11 cellular contexts compared by ENCODE assay signal in genomic region chr6:53043626-53044025, GRCh38. TPM values are rescaled to one million over a fixed set of nuclear protein-coding genes. Genes with fewer than 3 reads are reported as not detected.
DNase-seq lines count a peak whose midpoint lies in the region; ATAC-seq and TF ChIP-seq lines count a peak whose summit lies in the region.
"Had no signal": no experiment of that assay in that cellular context is flagged by ENCODE, and none has a peak within 500 bp of the region (broad histone marks: within the 10 kb centered on the region; RNA-seq: fewer than 3 reads in every experiment).

No MANE protein-coding gene starts in this region.

- H3K27me3 Mint-ChIP-seq in CD4-positive, alpha-beta memory T cell, result no peaks in the 10 kb centered on the region

- no peak overlapping the region for H3K9ac ChIP-seq in PC-3 (ENCODE audit: low read length)
- no peak overlapping the region for H3K9ac ChIP-seq in trophoblast cell (ENCODE audit: low read length)

- H4K8ac ChIP-seq in trophoblast cell (ENCODE audit: low read depth, low read length), result no peak overlapping the region

- no peak overlapping the region for H2BK120ac ChIP-seq in trophoblast cell (ENCODE audit: insufficient read depth, low read length, poor library complexity)

- POLR2A ChIA-PET in PC-3 (lab: Charles Lee; ENCODE audit: unreplicated experiment), result interaction anchor here (0.5 to 0.6 kb wide), 3 partner anchors 371 to 810 kb away, joined by 3 read pairs; no protein-coding TSS in a partner anchor
- POLR2A ChIA-PET in CD4-positive, alpha-beta memory T cell (lab: Charles Lee; ENCODE audit: partially characterized antibody), result no interaction called here

- no peak overlapping the region for H3K4me3 ChIP-seq in PC-3 (ENCODE audit: low read length)
- no peak overlapping the region for H3K4me3 ChIP-seq in trophoblast cell (ENCODE audit: low read depth, low read length)
- H3K4me3 ChIP-seq in CD4-positive, alpha-beta memory T cell (ENCODE audit: low read length in 2 of 2), result no peak overlapping the region
- H3K4me3 ChIP-seq in uterus, result no peak overlapping the region
- H3K4me3 ChIP-seq: prostate gland, upper lobe of left lung had no signal

- no peaks in the 10 kb centered on the region for H3K9me2 ChIP-seq in PC-3 (replicated peaks; ENCODE audit: low read length)

- DNase-seq in ELF-1 (ENCODE audit: low read depth, low spot score) (peak; percentile 9), PC-3 (peak; percentile 74), fibroblast of peridontal ligament (ENCODE audit: extremely low read depth) (peak; percentile 49), trophoblast cell (no peak), amniotic stem cell (lab: John Stamatoyannopoulos, UW) (no peak), uterus (no peak), mucosa of gallbladder (ENCODE audit: low spot score) (no peak)
- DNase-seq in CD4-positive, alpha-beta memory T cell, result no peak
- DNase-seq: NCI-H1436 had no signal

- no peak overlapping the region for H3K4me3 Mint-ChIP-seq in CD4-positive, alpha-beta memory T cell

- H3K9me3 ChIP-seq in PC-3 (ENCODE audit: low read length) (no peaks in the 10 kb centered on the region), trophoblast cell (ENCODE audit: insufficient read depth, low read depth, low read length) (peaks cover 2% of the 10 kb centered on the region), uterus (no peaks in the 10 kb centered on the region)
- H3K9me3 ChIP-seq in CD4-positive, alpha-beta memory T cell (ENCODE audit: control insufficient read depth in 1 of 2, low read length in 2 of 2), result no peaks in the 10 kb centered on the region
- H3K9me3 ChIP-seq: prostate gland, upper lobe of left lung had no signal

- no peak overlapping the region for H4K12ac ChIP-seq in trophoblast cell (ENCODE audit: low read depth, low read length)

- no peak overlapping the region for H3K23ac ChIP-seq in trophoblast cell (ENCODE audit: low read length)

- H3K36me3 Mint-ChIP-seq in CD4-positive, alpha-beta memory T cell, result peaks cover 30 to 33% of the 10 kb centered on the region in 2 donors

- peak overlapping the region in 1 of 7 donors; percentile 61 for H3K27ac Mint-ChIP-seq in CD4-positive, alpha-beta memory T cell

- no peak overlapping the region for H2AFZ ChIP-seq in PC-3 (ENCODE audit: low read length)
- no peak overlapping the region for H2AFZ ChIP-seq in trophoblast cell (ENCODE audit: insufficient read depth, low read length, poor library complexity)

- H3K4me1 ChIP-seq in PC-3 (ENCODE audit: insufficient read depth, low read length), result peaks cover 49% of the 10 kb centered on the region
- peaks cover 8% of the 10 kb centered on the region in 2 experiments for H3K4me1 ChIP-seq in trophoblast cell (ENCODE audit: control insufficient read depth in 1 of 2, insufficient read depth in 2 of 2, low read length in 2 of 2)
- peaks cover 11% of the 10 kb centered on the region for H3K4me1 ChIP-seq in CD4-positive, alpha-beta memory T cell (ENCODE audit: insufficient read depth, low read length)
- no peaks in the 10 kb centered on the region for H3K4me1 ChIP-seq in uterus
- H3K4me1 ChIP-seq: prostate gland had no signal

- no peak overlapping the region for H3K18ac ChIP-seq in trophoblast cell (ENCODE audit: low read length)

- H3K9me3 Mint-ChIP-seq in CD4-positive, alpha-beta memory T cell, result no peaks in the 10 kb centered on the region

- no peak overlapping the region for H4K91ac ChIP-seq in trophoblast cell (ENCODE audit: low read depth, low read length)

- no peak overlapping the region for H2BK5ac ChIP-seq in trophoblast cell (ENCODE audit: low read depth, low read length, poor library complexity)

- TF ChIP-seq POLR2A in uterus (IDR thresholded peaks at IDR 0.05), result no peak

- H2AK5ac ChIP-seq in trophoblast cell (ENCODE audit: low read length), result no peak overlapping the region

- no peaks in the 10 kb centered on the region for H4K20me1 ChIP-seq in PC-3 (ENCODE audit: low read length)

- H3K4me2 ChIP-seq in PC-3 (ENCODE audit: low read length) (peak overlapping the region; percentile 47), trophoblast cell (ENCODE audit: low read length) (peak overlapping the region; percentile 30)

- H3K27me3 ChIP-seq in PC-3 (ENCODE audit: low read length) (no peaks in the 10 kb centered on the region), trophoblast cell (ENCODE audit: insufficient read depth, low read length) (no peaks in the 10 kb centered on the region), uterus (no peaks in the 10 kb centered on the region)
- H3K27me3 ChIP-seq in CD4-positive, alpha-beta memory T cell (ENCODE audit: insufficient read depth, low read length), result no peaks in the 10 kb centered on the region
- H3K27me3 ChIP-seq: upper lobe of left lung had no signal

- ATAC-seq in PC-3, result peak; percentile 26

- peaks cover 7% of the 10 kb centered on the region for H3F3A ChIP-seq in PC-3 (ENCODE audit: low read length, unreplicated experiment)

- intact Hi-C loops in PC-3 (cut with micrococcal nuclease), result no loop called here
- intact Hi-C loops in CD4-positive, alpha-beta memory T cell (cut with micrococcal nuclease), result no loop called here
- intact Hi-C loops in uterus (cut with DNase I; ENCODE audit: low total_unique reads), result no loop called here

- H3K14ac ChIP-seq in trophoblast cell (ENCODE audit: low read length), result no peak overlapping the region

- H3K27ac ChIP-seq in PC-3 (ENCODE audit: low read length), result peak overlapping the region; percentile 54
- H3K27ac ChIP-seq in trophoblast cell (ENCODE audit: low read depth, low read length), result no peak overlapping the region
- H3K27ac ChIP-seq in CD4-positive, alpha-beta memory T cell (ENCODE audit: low read depth, low read length), result no peak overlapping the region
- no peak overlapping the region for H3K27ac ChIP-seq in uterus
- H3K27ac ChIP-seq: prostate gland, upper lobe of left lung had no signal

- H3K4me1 Mint-ChIP-seq in CD4-positive, alpha-beta memory T cell, result peaks cover 11 to 21% (median 18%) of the 10 kb centered on the region in 4 donors

- H2BK12ac ChIP-seq in trophoblast cell (ENCODE audit: low read length), result no peak overlapping the region

- H3K4ac ChIP-seq in trophoblast cell (ENCODE audit: low read depth, low read length), result no peak overlapping the region

- no peak for TF ChIP-seq CTCF in PC-3 (conservative IDR thresholded peaks at IDR 0.05; ENCODE audit: low read depth, low read length)
- no peak for TF ChIP-seq CTCF in uterus (IDR thresholded peaks at IDR 0.05)

- BruUV-seq in PC-3 (replicated peaks; lab: Mats Ljungman, UMichigan), result no TSS peak

- CTCF ChIA-PET in PC-3 (lab: Charles Lee), result interaction anchor here (0.6 kb wide), 1 partner anchor 211 kb away, joined by 6 read pairs; no protein-coding TSS in a partner anchor
- CTCF ChIA-PET in CD4-positive, alpha-beta memory T cell (lab: Charles Lee; ENCODE audit: partially characterized antibody), result no interaction called here

- H3K79me1 ChIP-seq in trophoblast cell (ENCODE audit: low read length), result no peaks in the 10 kb centered on the region

- peaks cover 15% of the 10 kb centered on the region for H3K36me3 ChIP-seq in PC-3 (ENCODE audit: low read depth, low read length)
- H3K36me3 ChIP-seq in trophoblast cell (ENCODE audit: control insufficient read depth in 1 of 2, insufficient read depth in 2 of 2, low read length in 2 of 2), result peaks cover 8 to 22% of the 10 kb centered on the region in 2 experiments
- peaks cover 22% of the 10 kb centered on the region for H3K36me3 ChIP-seq in CD4-positive, alpha-beta memory T cell (ENCODE audit: insufficient read depth, low read length)
- H3K36me3 ChIP-seq in uterus, result no peaks in the 10 kb centered on the region
- H3K36me3 ChIP-seq: prostate gland had no signal

- 0 out of 2 replicates have a peak, but pooled peaks cover 12% of the 10 kb centered on the region for H3K79me2 ChIP-seq in PC-3 (ENCODE audit: low read length)
- H3K79me2 ChIP-seq in trophoblast cell (ENCODE audit: control insufficient read depth, insufficient read depth, low read length, poor library complexity), result no peaks in the 10 kb centered on the region

RNA-seq across cellular contexts. Expression of gene CILK1, which starts 18.0 kb away (rescaled TPM):
- total RNA-seq in PC-3 (2014; rRNA removed) (8.5 and 9.7 TPM in 2 replicates), uterus (10 to 100 TPM in 3 of 4 donors, 1 to 10 TPM in 1; 9.9 to 18.2 (median 12.9) TPM), mucosa of gallbladder (14.7 TPM)
- polyA plus RNA-seq in trophoblast cell (2013), result 17.1 and 17.2 TPM in 2 replicates
- total RNA-seq in CD4-positive, alpha-beta memory T cell, result 10 to 100 TPM; 12.8 to 12.9 TPM
- polyA plus RNA-seq in CD4-positive, alpha-beta memory T cell, result 1 to 10 TPM; 3.3 to 4.7 TPM

RNA-seq across cellular contexts. Expression of gene FBXO9, which starts 21.6 kb away (rescaled TPM):
- total RNA-seq in PC-3 (2014; rRNA removed) (30.3 and 54.6 TPM in 2 replicates), uterus (100 to 1,000 TPM in 1 of 4 donors, 10 to 100 TPM in 3; 13.8 to 138 (median 34.4) TPM), mucosa of gallbladder (88.1 TPM)
- polyA plus RNA-seq in trophoblast cell (2013), result 56.4 and 57.2 TPM in 2 replicates
- 100 to 1,000 TPM; 126 to 136 TPM for total RNA-seq in CD4-positive, alpha-beta memory T cell
- 10 to 100 TPM; 56.2 to 61.1 TPM for polyA plus RNA-seq in CD4-positive, alpha-beta memory T cell

RNA-seq across cellular contexts. Expression of gene GSTA4, which starts 48.5 kb away (rescaled TPM):
- total RNA-seq in PC-3 (2014; rRNA removed) (10.1 and 20.9 TPM in 2 replicates), uterus (10 to 100 TPM in 3 of 4 donors, 1 to 10 TPM in 1; 7.7 to 59.2 (median 23.0) TPM), mucosa of gallbladder (19.9 TPM)
- 16.3 and 18.4 TPM in 2 replicates for polyA plus RNA-seq in trophoblast cell (2013)
- not detected for total RNA-seq in CD4-positive, alpha-beta memory T cell
- 1 to 10 TPM in 1 of 2 donors, under 1 TPM in 1; 0.57 to 1.7 TPM for polyA plus RNA-seq in CD4-positive, alpha-beta memory T cell

Comparison
In these comparisons a context has a peak if more than half of its experiments do, and no peak if none do; other contexts are left out.
1. DNase-seq: peak in ELF-1 (single experiment), PC-3 (single experiment) and fibroblast of peridontal ligament (single experiment); none in trophoblast cell (0 of 2), CD4-positive, alpha-beta memory T cell (0 of 5), amniotic stem cell (single experiment), uterus (0 of 2) and mucosa of gallbladder (single experiment).